In the genomic region with DNA sequence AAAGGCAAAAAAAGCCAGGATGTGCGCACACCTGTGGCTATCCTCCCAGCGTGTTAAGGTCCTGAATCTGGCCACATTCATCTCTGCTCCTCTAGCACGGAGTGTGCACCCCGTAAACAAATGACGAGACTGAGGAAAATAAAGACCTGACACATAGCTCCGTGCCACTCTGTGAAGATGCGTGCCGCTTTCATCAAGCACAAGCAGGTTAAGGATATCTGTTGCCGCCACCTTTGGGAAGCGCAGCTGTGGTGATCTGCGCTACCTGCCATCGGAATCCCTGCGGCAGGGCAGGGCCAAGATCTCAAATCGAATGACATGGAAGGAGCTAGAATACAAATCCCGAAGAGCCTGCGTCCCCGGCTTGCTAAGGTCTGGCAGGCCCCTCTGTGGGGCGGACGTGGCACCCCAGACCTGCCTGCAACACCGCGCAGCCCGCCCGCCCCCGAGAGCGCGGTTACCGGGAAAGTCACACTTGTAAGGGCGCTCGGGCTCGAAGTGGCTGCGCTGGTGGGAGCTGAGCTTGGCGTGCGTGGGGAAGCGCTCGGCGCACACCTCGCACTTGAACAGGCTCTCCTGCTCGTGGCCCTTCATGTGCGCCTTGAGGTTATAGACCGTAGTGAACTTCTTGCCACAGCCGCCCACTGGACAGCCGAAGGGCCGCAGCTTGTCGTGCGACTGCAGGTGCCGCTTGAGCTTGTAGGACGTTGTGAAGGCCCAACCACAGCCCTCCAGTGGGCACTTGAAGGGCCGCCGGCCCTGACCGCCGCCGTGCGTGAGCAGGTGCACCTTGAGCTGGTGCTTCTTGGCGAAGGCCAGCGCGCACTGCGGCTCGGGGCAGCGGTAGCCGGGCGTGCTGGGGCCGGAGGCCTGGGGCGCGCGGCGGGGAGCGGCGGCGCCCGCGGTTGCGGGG, we compare ENCODE assay signal across 1 cellular context.
TF ChIP-seq lines count a peak whose summit lies in the region.

No MANE protein-coding gene starts in this region.

TF ChIP-seq in HepG2, 621 proteins besides CTCF, POLR2A, EP300 and RAD21 (continued from another document and continues in another):
- TF ChIP-seq, protein P1, sequence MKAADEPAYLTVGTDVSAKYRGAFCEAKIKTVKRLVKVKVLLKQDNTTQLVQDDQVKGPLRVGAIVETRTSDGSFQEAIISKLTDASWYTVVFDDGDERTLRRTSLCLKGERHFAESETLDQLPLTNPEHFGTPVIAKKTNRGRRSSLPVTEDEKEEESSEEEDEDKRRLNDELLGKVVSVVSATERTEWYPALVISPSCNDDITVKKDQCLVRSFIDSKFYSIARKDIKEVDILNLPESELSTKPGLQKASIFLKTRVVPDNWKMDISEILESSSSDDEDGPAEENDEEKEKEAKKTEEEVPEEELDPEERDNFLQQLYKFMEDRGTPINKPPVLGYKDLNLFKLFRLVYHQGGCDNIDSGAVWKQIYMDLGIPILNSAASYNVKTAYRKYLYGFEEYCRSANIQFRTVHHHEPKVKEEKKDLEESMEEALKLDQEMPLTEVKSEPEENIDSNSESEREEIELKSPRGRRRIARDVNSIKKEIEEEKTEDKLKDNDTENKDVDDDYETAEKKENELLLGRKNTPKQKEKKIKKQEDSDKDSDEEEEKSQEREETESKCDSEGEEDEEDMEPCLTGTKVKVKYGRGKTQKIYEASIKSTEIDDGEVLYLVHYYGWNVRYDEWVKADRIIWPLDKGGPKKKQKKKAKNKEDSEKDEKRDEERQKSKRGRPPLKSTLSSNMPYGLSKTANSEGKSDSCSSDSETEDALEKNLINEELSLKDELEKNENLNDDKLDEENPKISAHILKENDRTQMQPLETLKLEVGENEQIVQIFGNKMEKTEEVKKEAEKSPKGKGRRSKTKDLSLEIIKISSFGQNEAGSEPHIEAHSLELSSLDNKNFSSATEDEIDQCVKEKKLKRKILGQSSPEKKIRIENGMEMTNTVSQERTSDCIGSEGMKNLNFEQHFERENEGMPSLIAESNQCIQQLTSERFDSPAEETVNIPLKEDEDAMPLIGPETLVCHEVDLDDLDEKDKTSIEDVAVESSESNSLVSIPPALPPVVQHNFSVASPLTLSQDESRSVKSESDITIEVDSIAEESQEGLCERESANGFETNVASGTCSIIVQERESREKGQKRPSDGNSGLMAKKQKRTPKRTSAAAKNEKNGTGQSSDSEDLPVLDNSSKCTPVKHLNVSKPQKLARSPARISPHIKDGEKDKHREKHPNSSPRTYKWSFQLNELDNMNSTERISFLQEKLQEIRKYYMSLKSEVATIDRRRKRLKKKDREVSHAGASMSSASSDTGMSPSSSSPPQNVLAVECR (CRISPR knock-in tag; IDR thresholded peaks at IDR 0.05; ENCODE audit: borderline replicate concordance): 0 out of 2 replicates have a peak, but pooled peaks have one; percentile 31
- TF ChIP-seq SALL1 (CRISPR knock-in tag; IDR thresholded peaks at IDR 0.05): peak; percentile 9; the same call in 1 of the 2 replicates
- TF ChIP-seq MED1 (CRISPR knock-in tag; IDR thresholded peaks at IDR 0.05): peak; percentile 29; the same call in 1 of the 2 replicates
- TF ChIP-seq, protein P2, sequence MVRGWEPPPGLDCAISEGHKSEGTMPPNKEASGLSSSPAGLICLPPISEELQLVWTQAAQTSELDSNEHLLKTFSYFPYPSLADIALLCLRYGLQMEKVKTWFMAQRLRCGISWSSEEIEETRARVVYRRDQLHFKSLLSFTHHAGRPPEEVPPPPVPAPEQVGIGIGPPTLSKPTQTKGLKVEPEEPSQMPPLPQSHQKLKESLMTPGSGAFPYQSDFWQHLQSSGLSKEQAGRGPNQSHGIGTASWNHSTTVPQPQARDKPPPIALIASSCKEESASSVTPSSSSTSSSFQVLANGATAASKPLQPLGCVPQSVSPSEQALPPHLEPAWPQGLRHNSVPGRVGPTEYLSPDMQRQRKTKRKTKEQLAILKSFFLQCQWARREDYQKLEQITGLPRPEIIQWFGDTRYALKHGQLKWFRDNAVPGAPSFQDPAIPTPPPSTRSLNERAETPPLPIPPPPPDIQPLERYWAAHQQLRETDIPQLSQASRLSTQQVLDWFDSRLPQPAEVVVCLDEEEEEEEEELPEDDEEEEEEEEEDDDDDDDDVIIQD (CRISPR knock-in tag; IDR thresholded peaks at IDR 0.05; ENCODE audit: low read depth): no peak
- no peak for TF ChIP-seq FOXM1 (CRISPR knock-in tag; IDR thresholded peaks at IDR 0.05)
- 0 out of 2 replicates have a peak, but pooled peaks have one; percentile 62 for TF ChIP-seq ZMAT3 (CRISPR knock-in tag; conservative IDR thresholded peaks at IDR 0.05)
- TF ChIP-seq HIVEP1 (CRISPR knock-in tag; IDR thresholded peaks at IDR 0.05): peak; percentile 29; the same call in 1 of the 2 replicates
- peak; percentile 51 for TF ChIP-seq UBTF (CRISPR knock-in tag; IDR thresholded peaks at IDR 0.05)
- TF ChIP-seq ZNF687 (CRISPR knock-in tag; IDR thresholded peaks at IDR 0.05): peak; percentile 76
- TF ChIP-seq ZNF512B (CRISPR knock-in tag; IDR thresholded peaks at IDR 0.05; ENCODE audit: borderline replicate concordance): no peak
- 0 out of 2 replicates have a peak, but pooled peaks have one; percentile 16 for TF ChIP-seq ZNF33B (CRISPR knock-in tag; IDR thresholded peaks at IDR 0.05)
- TF ChIP-seq NRL (CRISPR knock-in tag; IDR thresholded peaks at IDR 0.05; ENCODE audit: borderline replicate concordance): no peak
- TF ChIP-seq MXD1 (CRISPR knock-in tag; IDR thresholded peaks at IDR 0.05): peak; percentile 68; the same call in 1 of the 2 replicates
- 0 out of 2 replicates have a peak, but pooled peaks have one; percentile 26 for TF ChIP-seq ZNF430 (CRISPR knock-in tag; IDR thresholded peaks at IDR 0.05)
- TF ChIP-seq KMT2A (CRISPR knock-in tag; IDR thresholded peaks at IDR 0.05): peak; percentile 80
- TF ChIP-seq HOXD1 (CRISPR knock-in tag; IDR thresholded peaks at IDR 0.05): 0 out of 2 replicates have a peak, but pooled peaks have one; percentile 8
- no peak for TF ChIP-seq NFATC3 (CRISPR knock-in tag; IDR thresholded peaks at IDR 0.05)
- peak; percentile 25; the same call in 1 of the 2 replicates for TF ChIP-seq ZNF639 (CRISPR knock-in tag; conservative IDR thresholded peaks at IDR 0.05)
- TF ChIP-seq MLLT10 (CRISPR knock-in tag; IDR thresholded peaks at IDR 0.05): no peak
- TF ChIP-seq ZNF136 (CRISPR knock-in tag; IDR thresholded peaks at IDR 0.05; ENCODE audit: low read depth): 0 out of 2 replicates have a peak, but pooled peaks have one; percentile 46
- peak; percentile 55 for TF ChIP-seq KDM2A (CRISPR knock-in tag; IDR thresholded peaks at IDR 0.05; ENCODE audit: borderline replicate concordance, low read depth)
- TF ChIP-seq AGO2 (optimal IDR thresholded peaks at IDR 0.05; ENCODE audit: low read depth, low read length): peak; percentile 57
- 0 out of 2 replicates have a peak, but pooled peaks have one; percentile 60 for TF ChIP-seq BRD4 (CRISPR knock-in tag; IDR thresholded peaks at IDR 0.05)
- TF ChIP-seq ZNF710 (CRISPR knock-in tag; IDR thresholded peaks at IDR 0.05; ENCODE audit: borderline replicate concordance): 0 out of 2 replicates have a peak, but pooled peaks have one; percentile 41
- 0 out of 2 replicates have a peak, but pooled peaks have one; percentile 51 for TF ChIP-seq CAMTA2 (CRISPR knock-in tag; IDR thresholded peaks at IDR 0.05; ENCODE audit: borderline replicate concordance)
- TF ChIP-seq REL (CRISPR knock-in tag; conservative IDR thresholded peaks at IDR 0.05): no peak
- peak; percentile 31 for TF ChIP-seq AGO1 (IDR thresholded peaks at IDR 0.05; ENCODE audit: low read depth, low read length, poor library complexity, severe bottlenecking)
- peak; percentile 47 for TF ChIP-seq ZNF883 (CRISPR knock-in tag; IDR thresholded peaks at IDR 0.05; ENCODE audit: not compliant biosample characterization)
- TF ChIP-seq ZNF558 (CRISPR knock-in tag; IDR thresholded peaks at IDR 0.05; ENCODE audit: borderline replicate concordance): no peak
- TF ChIP-seq ATF4 (CRISPR knock-in tag; IDR thresholded peaks at IDR 0.05): no peak
